Comparison of ENCODE assay signal across 8 cellular contexts in genomic region chr9:77648458-77649108, GRCh38. TPM values are rescaled to one million over a fixed set of nuclear protein-coding genes. Genes with fewer than 3 reads are reported as not detected.
DNase-seq lines count a peak whose midpoint lies in the region; TF ChIP-seq lines count a peak whose summit lies in the region.

No MANE protein-coding gene starts in this region.

- no peaks in the 10 kb centered on the region for H3K4me1 ChIP-seq in CD4-positive, alpha-beta memory T cell (ENCODE audit: insufficient read depth, low read length)
- H3K4me1 ChIP-seq in stomach = peaks cover 9 to 31% (median 26%) of the 10 kb centered on the region in 4 donors

- CTCF ChIA-PET in CD4-positive, alpha-beta memory T cell (lab: Charles Lee; ENCODE audit: partially characterized antibody) = no interaction called here

- peaks cover 28 to 34% of the 10 kb centered on the region in 2 donors for H3K27me3 Mint-ChIP-seq in CD4-positive, alpha-beta memory T cell
- H3K27me3 Mint-ChIP-seq in chondrocyte (ENCODE audit: low read depth) = no peaks in the 10 kb centered on the region

- no peak overlapping the region for H3K4me3 ChIP-seq in CD4-positive, alpha-beta memory T cell (ENCODE audit: low read length in 2 of 2)
- peak overlapping the region; percentile 52 to 70 (median 60) for H3K4me3 ChIP-seq in stomach

- H3K27ac ChIP-seq in CD4-positive, alpha-beta memory T cell (ENCODE audit: low read depth, low read length) = no peak overlapping the region
- peak overlapping the region; percentile 38 to 76 (median 61) for H3K27ac ChIP-seq in stomach

- peak overlapping the region; percentile 6 to 77 (median 42) for H3K4me3 Mint-ChIP-seq in CD4-positive, alpha-beta memory T cell
- peak overlapping the region; percentile 40 for H3K4me3 Mint-ChIP-seq in chondrocyte (ENCODE audit: unreplicated experiment)

- H3K27me3 ChIP-seq in CD4-positive, alpha-beta memory T cell (ENCODE audit: insufficient read depth, low read length) = peaks cover 11% of the 10 kb centered on the region
- peaks cover 0 to 19% (median 13%) of the 10 kb centered on the region in 3 donors for H3K27me3 ChIP-seq in stomach

- H3K36me3 ChIP-seq in CD4-positive, alpha-beta memory T cell (ENCODE audit: insufficient read depth, low read length) = no peaks in the 10 kb centered on the region
- H3K36me3 ChIP-seq in stomach = no peaks in the 10 kb centered on the region

- intact Hi-C loops in CD4-positive, alpha-beta memory T cell (cut with micrococcal nuclease) = no loop called here
- intact Hi-C loops in stomach (cut with DNase I; ENCODE audit: low total_unique reads) = loop anchor here (10.0 kb wide), 1 partner anchor 194 kb away; no protein-coding TSS in a partner anchor

- no peaks in the 10 kb centered on the region for H3K36me3 Mint-ChIP-seq in CD4-positive, alpha-beta memory T cell
- H3K36me3 Mint-ChIP-seq in chondrocyte (ENCODE audit: low read depth) = no peaks in the 10 kb centered on the region

- 0 to 5% (median 3%) methylated on average over 24 to 37 of the region's 37 CpGs for WGBS in stomach, 5 donors

- DNase-seq in CD4-positive, alpha-beta memory T cell = no peak
- DNase-seq in NCI-H2029 (lab: John Stamatoyannopoulos, UW) (peak; percentile 92), chondrocyte (ENCODE audit: low spot score) (no peak), left kidney (ENCODE audit: low read depth, low spot score) (peak; percentile 69), stomach (peak; percentile 66), GM10266 (ENCODE audit: extremely low spot score) (no peak), NCI-H345 (lab: John Stamatoyannopoulos, UW) (no peak), NCI-H226 (no peak)

- TF ChIP-seq POLR2A in stomach (IDR thresholded peaks at IDR 0.05) = no peak

- H3K27ac Mint-ChIP-seq in CD4-positive, alpha-beta memory T cell = no peak overlapping the region
- H3K27ac Mint-ChIP-seq in chondrocyte (ENCODE audit: unreplicated experiment) = no peak overlapping the region

- peaks cover 2 to 21% (median 14%) of the 10 kb centered on the region in 4 donors for H3K4me1 Mint-ChIP-seq in CD4-positive, alpha-beta memory T cell
- H3K4me1 Mint-ChIP-seq in chondrocyte (ENCODE audit: low read depth) = no peaks in the 10 kb centered on the region

- TF ChIP-seq EP300 in stomach (IDR thresholded peaks at IDR 0.05) = no peak

- H3K9me3 Mint-ChIP-seq in CD4-positive, alpha-beta memory T cell = peaks cover 0 to 2% (median 0%) of the 10 kb centered on the region in 8 donors
- H3K9me3 Mint-ChIP-seq in chondrocyte (ENCODE audit: low read depth) = no peaks in the 10 kb centered on the region

- H3K9me3 ChIP-seq in CD4-positive, alpha-beta memory T cell (ENCODE audit: control insufficient read depth in 1 of 2, low read length in 2 of 2) = no peaks in the 10 kb centered on the region
- H3K9me3 ChIP-seq in stomach = no peaks in the 10 kb centered on the region

- POLR2A ChIA-PET in CD4-positive, alpha-beta memory T cell (lab: Charles Lee; ENCODE audit: partially characterized antibody) = no interaction called here

- TF ChIP-seq CTCF in chondrocyte (IDR thresholded peaks at IDR 0.05) = no peak
- no peak for TF ChIP-seq CTCF in stomach (IDR thresholded peaks at IDR 0.05)
- no peak for TF ChIP-seq CTCF in GM10266 (IDR thresholded peaks at IDR 0.05; ENCODE audit: control insufficient read depth, insufficient read depth, low read depth, missing control alignments)

RNA-seq across cellular contexts. Expression of gene GNA14, which starts 0.5 kb away (rescaled TPM):
- not detected for total RNA-seq in CD4-positive, alpha-beta memory T cell
- not detected for polyA plus RNA-seq in CD4-positive, alpha-beta memory T cell
- total RNA-seq in chondrocyte (0.13 to 0.22 TPM in 2 of 3 replicates, not detected in the other), stomach (10 to 100 TPM in 2 of 5 donors, 1 to 10 TPM in 2, not detected in 1; 1.3 to 12.5 (median 7.7) TPM)
- polyA plus RNA-seq in stomach = 1 to 10 TPM in 1 of 3 donors, under 1 TPM in 2; 0.46 to 1.1 (median 0.81) TPM

Comparison
In these comparisons a context has a peak if more than half of its experiments do, and no peak if none do; other contexts are left out.
1. DNase-seq: peak in NCI-H2029 (single experiment), left kidney (single experiment) and stomach (single experiment); none in CD4-positive, alpha-beta memory T cell (0 of 5), chondrocyte (single experiment), GM10266 (single experiment), NCI-H345 (single experiment) and NCI-H226 (single experiment).
2. H3K4me3 ChIP-seq: peak in stomach (4 of 4); none in CD4-positive, alpha-beta memory T cell (0 of 2).